30 cellular contexts compared by ENCODE assay signal in the genomic region with DNA sequence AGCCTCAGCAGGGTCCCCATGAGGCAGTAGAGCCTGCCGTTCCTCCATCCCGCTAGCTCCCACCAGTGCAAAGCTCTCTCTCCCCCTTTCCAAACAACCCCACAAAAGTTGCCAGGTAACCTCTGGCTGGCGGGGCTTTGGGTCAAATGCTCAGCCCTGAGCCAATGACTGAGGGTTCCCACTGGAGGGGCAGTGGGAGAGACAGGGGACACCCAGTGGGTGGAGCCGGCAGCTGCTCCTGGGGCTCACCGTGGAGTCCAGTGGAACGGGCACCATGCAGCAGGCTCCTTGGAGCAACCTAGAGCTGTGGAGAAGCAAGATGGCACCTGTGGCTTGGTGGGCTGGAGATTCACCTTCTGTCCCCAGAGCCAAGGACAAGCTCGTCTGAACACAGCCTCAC.
"Had no signal": no experiment of that assay in that cellular context is flagged by ENCODE, and none has a peak within 500 bp of the region (broad histone marks: within the 10 kb centered on the region; RNA-seq: fewer than 3 reads in every experiment).

No MANE protein-coding gene starts in this region.

- H3K9me3 ChIP-seq: adrenal gland, ascending aorta had no signal

- DNase-seq: activated B cell treated with CpG ODN at 0.5 μM for 24 hours; activated CD4-positive, alpha-beta memory T cell treated with anti-CD3 and anti-CD28 coated beads for 36 hours; activated CD4-positive, alpha-beta T cell treated with anti-CD3 and anti-CD28 coated beads for 4 hours; activated CD4-positive, alpha-beta T cell treated with anti-CD3 and anti-CD28 coated beads, Interleukin-2, amount 10 ng/mL, durations not matched to agents 24 days and 14 days; activated CD4-positive, alpha-beta T cell treated with anti-CD3 and anti-CD28 coated beads, Interleukin-2, amount 50 U/mL, for 1 hour; activated CD4-positive, alpha-beta T cell treated with anti-CD3 and anti-CD28 coated beads, Interleukin-2, amount 50 U/mL, for 4 hours; activated CD4-positive, CD25-positive, alpha-beta regulatory T cell treated with anti-CD3 and anti-CD28 coated beads, Interleukin-2, amount 50 U/mL, for 72 hours; activated CD8-positive, alpha-beta memory T cell treated with anti-CD3 and anti-CD28 coated beads, Interleukin-2, amount 50 U/mL, for 4 hours; activated CD8-positive, alpha-beta T cell treated with anti-CD3 and anti-CD28 coated beads for 36 hours; activated effector memory CD4-positive, alpha-beta T cell treated with anti-CD3 and anti-CD28 coated beads, Interleukin-2, amount 50 U/mL, for 16 hours; activated gamma-delta T cell treated with Interleukin-2 at 50 U/mL for 16 hours; activated naive CD4-positive, alpha-beta T cell; activated naive CD4-positive, alpha-beta T cell treated with anti-CD3 and anti-CD28 coated beads for 36 hours; activated naive CD4-positive, alpha-beta T cell treated with anti-CD3 and anti-CD28 coated beads, Interleukin-2, amount 50 U/mL, for 16 hours; activated naive CD8-positive, alpha-beta T cell treated with anti-CD3 and anti-CD28 coated beads for 36 hours; activated T-cell treated with anti-CD3 and anti-CD28 coated beads for 4 hours; activated T-cell treated with anti-CD3 and anti-CD28 coated beads, Interleukin-2, amount 50 U/mL, for 1 hour; activated T-cell treated with anti-CD3 and anti-CD28 coated beads, Interleukin-2, amount 50 U/mL, for 4 hours; activated T-cell treated with anti-CD3 and anti-CD28 coated beads, Interleukin-2, amount 50 U/mL, for 72 hours; adrenal gland; amniotic stem cell; caudate nucleus; cerebellar nuclear complex; T-helper 17 cell; T-helper 9 cell had no signal

- H3K4me3 ChIP-seq: adrenal gland, ascending aorta, cardiac muscle cell had no signal

- H3K27ac ChIP-seq: adrenal gland, ascending aorta, cardiac muscle cell, VCaP had no signal

- H3K36me3 ChIP-seq: adrenal gland, ascending aorta, cardiac muscle cell had no signal

- H3K27me3 ChIP-seq: adrenal gland, ascending aorta, cardiac muscle cell had no signal

- ATAC-seq: activated CD8-positive, alpha-beta T cell treated with anti-CD3 and anti-CD28 coated beads for 36 hours; activated naive CD4-positive, alpha-beta T cell treated with anti-CD3 and anti-CD28 coated beads, Interleukin-2, amount 50 U/mL, for 72 hours; activated T-cell treated with anti-CD3 and anti-CD28 coated beads, Interleukin-2, amount 50 U/mL, for 4 hours; activated T-cell treated with anti-CD3 and anti-CD28 coated beads, Interleukin-2, amount 50 U/mL, for 72 hours; activated T-helper 17 cell treated with anti-CD3 and anti-CD28 coated beads, Interleukin-2, amount 50 U/mL, for 72 hours; T-helper 17 cell had no signal
